ENCODE assay signal across 1 cellular context in the genomic region with DNA sequence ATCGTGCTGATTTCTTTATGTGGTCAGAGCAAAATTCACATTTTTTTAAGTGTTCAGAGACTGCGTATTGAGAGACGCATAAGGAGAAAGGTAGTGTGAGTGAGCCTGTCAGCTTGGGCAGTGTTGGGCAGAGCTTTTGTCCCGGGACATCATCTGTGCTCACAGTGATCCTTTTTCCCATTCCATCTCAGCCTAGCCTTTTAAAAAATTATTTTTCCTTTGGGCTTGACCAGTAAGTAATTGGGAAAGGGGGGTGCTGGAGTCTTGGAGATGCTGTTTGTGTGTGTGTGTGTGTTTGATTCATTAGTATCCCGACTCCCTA.
TF ChIP-seq lines count a peak whose summit lies in the region.

No MANE protein-coding gene starts in this region.

TF ChIP-seq in K562, 482 proteins besides CTCF, POLR2A, EP300 and RAD21 (continued from another document and continues in another):
- TF ChIP-seq, protein P1, sequence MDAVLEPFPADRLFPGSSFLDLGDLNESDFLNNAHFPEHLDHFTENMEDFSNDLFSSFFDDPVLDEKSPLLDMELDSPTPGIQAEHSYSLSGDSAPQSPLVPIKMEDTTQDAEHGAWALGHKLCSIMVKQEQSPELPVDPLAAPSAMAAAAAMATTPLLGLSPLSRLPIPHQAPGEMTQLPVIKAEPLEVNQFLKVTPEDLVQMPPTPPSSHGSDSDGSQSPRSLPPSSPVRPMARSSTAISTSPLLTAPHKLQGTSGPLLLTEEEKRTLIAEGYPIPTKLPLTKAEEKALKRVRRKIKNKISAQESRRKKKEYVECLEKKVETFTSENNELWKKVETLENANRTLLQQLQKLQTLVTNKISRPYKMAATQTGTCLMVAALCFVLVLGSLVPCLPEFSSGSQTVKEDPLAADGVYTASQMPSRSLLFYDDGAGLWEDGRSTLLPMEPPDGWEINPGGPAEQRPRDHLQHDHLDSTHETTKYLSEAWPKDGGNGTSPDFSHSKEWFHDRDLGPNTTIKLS (IDR thresholded peaks at IDR 0.05; ENCODE audit: borderline replicate concordance, low read depth): no peak
- TF ChIP-seq, protein P2, sequence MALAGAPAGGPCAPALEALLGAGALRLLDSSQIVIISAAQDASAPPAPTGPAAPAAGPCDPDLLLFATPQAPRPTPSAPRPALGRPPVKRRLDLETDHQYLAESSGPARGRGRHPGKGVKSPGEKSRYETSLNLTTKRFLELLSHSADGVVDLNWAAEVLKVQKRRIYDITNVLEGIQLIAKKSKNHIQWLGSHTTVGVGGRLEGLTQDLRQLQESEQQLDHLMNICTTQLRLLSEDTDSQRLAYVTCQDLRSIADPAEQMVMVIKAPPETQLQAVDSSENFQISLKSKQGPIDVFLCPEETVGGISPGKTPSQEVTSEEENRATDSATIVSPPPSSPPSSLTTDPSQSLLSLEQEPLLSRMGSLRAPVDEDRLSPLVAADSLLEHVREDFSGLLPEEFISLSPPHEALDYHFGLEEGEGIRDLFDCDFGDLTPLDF (CRISPR knock-in tag; IDR thresholded peaks at IDR 0.05): no peak
- TF ChIP-seq MCM7 (IDR thresholded peaks at IDR 0.05) (no peak), POLR3A (IDR thresholded peaks at IDR 0.05; ENCODE audit: borderline replicate concordance, extremely low read depth, insufficient read depth, insufficient read length) (no peak), KDM5B (IDR thresholded peaks at IDR 0.05; ENCODE audit: insufficient replicate concordance, low read depth, low read length) (no peak), RFX7 (CRISPR knock-in tag; IDR thresholded peaks at IDR 0.05) (peak; percentile 27; the same call in 1 of the 2 replicates), RBM17 (IDR thresholded peaks at IDR 0.05; ENCODE audit: borderline replicate concordance, low read depth, low read length) (no peak), ZFP30 (CRISPR knock-in tag; IDR thresholded peaks at IDR 0.05; ENCODE audit: borderline replicate concordance) (no peak), ZNF584 (CRISPR knock-in tag; IDR thresholded peaks at IDR 0.05; ENCODE audit: low read depth) (no peak), THRAP3 (IDR thresholded peaks at IDR 0.05; ENCODE audit: borderline replicate concordance) (peak; percentile 65; the same call in 1 of the 2 replicates), KLF1 (tag; IDR thresholded peaks at IDR 0.05) (no peak), TCF3 (CRISPR knock-in tag; IDR thresholded peaks at IDR 0.05) (no peak), ESRRB (CRISPR knock-in tag; IDR thresholded peaks at IDR 0.05; ENCODE audit: borderline replicate concordance) (no peak), GATA2 (CRISPR knock-in tag; IDR thresholded peaks at IDR 0.05) (peak; percentile 4; the same call in 1 of the 2 replicates), FOSL1 (tag; conservative IDR thresholded peaks at IDR 0.05) (no peak), NCOR1 (IDR thresholded peaks at IDR 0.05) (no peak), KDM4B (IDR thresholded peaks at IDR 0.05; ENCODE audit: borderline replicate concordance in 2 of 2, low read depth in 1 of 2) (no peak), SAP30 (IDR thresholded peaks at IDR 0.05; ENCODE audit: borderline replicate concordance, insufficient read depth, low read depth, low read length, poor library complexity, severe bottlenecking) (no peak), ETS2 (tag; IDR thresholded peaks at IDR 0.05; ENCODE audit: borderline replicate concordance, poor library complexity, severe bottlenecking) (no peak), ZSCAN32 (CRISPR knock-in tag; IDR thresholded peaks at IDR 0.05) (no peak), FOXK2 (conservative IDR thresholded peaks at IDR 0.05 in 1 of 2, IDR thresholded peaks at IDR 0.05 in 1 of 2; ENCODE audit: low read depth in 2 of 2) (no peak), SAFB (IDR thresholded peaks at IDR 0.05; ENCODE audit: borderline replicate concordance, low read depth, low read length) (no peak), MAFF (IDR thresholded peaks at IDR 0.05; ENCODE audit: low read length) (0 out of 2 replicates have a peak, but pooled peaks have one; percentile 4), ZNF124 (CRISPR knock-in tag; IDR thresholded peaks at IDR 0.05) (no peak), HMGN3 (IDR thresholded peaks at IDR 0.05; ENCODE audit: borderline replicate concordance, extremely low read depth, insufficient read length, low read depth, low read length) (no peak), ZNF57 (CRISPR knock-in tag; IDR thresholded peaks at IDR 0.05) (no peak), POLR2G (IDR thresholded peaks at IDR 0.05; ENCODE audit: low read depth, low read length) (no peak), STAT5B (CRISPR knock-in tag; IDR thresholded peaks at IDR 0.05) (no peak), ZNF436 (CRISPR knock-in tag; IDR thresholded peaks at IDR 0.05) (no peak), KDM1A (IDR thresholded peaks at IDR 0.05) (no peak), ZNF778 (CRISPR knock-in tag; IDR thresholded peaks at IDR 0.05) (no peak)
- TF ChIP-seq, protein P3, sequence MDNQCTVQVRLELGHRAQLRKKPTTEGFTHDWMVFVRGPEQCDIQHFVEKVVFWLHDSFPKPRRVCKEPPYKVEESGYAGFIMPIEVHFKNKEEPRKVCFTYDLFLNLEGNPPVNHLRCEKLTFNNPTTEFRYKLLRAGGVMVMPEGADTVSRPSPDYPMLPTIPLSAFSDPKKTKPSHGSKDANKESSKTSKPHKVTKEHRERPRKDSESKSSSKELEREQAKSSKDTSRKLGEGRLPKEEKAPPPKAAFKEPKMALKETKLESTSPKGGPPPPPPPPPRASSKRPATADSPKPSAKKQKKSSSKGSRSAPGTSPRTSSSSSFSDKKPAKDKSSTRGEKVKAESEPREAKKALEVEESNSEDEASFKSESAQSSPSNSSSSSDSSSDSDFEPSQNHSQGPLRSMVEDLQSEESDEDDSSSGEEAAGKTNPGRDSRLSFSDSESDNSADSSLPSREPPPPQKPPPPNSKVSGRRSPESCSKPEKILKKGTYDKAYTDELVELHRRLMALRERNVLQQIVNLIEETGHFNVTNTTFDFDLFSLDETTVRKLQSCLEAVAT (IDR thresholded peaks at IDR 0.05): peak in 1 of 2 experiments; percentile 13; a peak in 1 of 4 replicates
- TF ChIP-seq, protein P4, sequence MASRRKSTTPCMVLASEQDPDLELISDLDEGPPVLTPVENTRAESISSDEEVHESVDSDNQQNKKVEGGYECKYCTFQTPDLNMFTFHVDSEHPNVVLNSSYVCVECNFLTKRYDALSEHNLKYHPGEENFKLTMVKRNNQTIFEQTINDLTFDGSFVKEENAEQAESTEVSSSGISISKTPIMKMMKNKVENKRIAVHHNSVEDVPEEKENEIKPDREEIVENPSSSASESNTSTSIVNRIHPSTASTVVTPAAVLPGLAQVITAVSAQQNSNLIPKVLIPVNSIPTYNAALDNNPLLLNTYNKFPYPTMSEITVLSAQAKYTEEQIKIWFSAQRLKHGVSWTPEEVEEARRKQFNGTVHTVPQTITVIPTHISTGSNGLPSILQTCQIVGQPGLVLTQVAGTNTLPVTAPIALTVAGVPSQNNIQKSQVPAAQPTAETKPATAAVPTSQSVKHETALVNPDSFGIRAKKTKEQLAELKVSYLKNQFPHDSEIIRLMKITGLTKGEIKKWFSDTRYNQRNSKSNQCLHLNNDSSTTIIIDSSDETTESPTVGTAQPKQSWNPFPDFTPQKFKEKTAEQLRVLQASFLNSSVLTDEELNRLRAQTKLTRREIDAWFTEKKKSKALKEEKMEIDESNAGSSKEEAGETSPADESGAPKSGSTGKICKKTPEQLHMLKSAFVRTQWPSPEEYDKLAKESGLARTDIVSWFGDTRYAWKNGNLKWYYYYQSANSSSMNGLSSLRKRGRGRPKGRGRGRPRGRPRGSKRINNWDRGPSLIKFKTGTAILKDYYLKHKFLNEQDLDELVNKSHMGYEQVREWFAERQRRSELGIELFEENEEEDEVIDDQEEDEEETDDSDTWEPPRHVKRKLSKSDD (conservative IDR thresholded peaks at IDR 0.05; ENCODE audit: low read length): no peak
- TF ChIP-seq, protein P5, sequence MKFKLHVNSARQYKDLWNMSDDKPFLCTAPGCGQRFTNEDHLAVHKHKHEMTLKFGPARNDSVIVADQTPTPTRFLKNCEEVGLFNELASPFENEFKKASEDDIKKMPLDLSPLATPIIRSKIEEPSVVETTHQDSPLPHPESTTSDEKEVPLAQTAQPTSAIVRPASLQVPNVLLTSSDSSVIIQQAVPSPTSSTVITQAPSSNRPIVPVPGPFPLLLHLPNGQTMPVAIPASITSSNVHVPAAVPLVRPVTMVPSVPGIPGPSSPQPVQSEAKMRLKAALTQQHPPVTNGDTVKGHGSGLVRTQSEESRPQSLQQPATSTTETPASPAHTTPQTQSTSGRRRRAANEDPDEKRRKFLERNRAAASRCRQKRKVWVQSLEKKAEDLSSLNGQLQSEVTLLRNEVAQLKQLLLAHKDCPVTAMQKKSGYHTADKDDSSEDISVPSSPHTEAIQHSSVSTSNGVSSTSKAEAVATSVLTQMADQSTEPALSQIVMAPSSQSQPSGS (CRISPR knock-in tag; IDR thresholded peaks at IDR 0.05): no peak
- TF ChIP-seq, protein P6, sequence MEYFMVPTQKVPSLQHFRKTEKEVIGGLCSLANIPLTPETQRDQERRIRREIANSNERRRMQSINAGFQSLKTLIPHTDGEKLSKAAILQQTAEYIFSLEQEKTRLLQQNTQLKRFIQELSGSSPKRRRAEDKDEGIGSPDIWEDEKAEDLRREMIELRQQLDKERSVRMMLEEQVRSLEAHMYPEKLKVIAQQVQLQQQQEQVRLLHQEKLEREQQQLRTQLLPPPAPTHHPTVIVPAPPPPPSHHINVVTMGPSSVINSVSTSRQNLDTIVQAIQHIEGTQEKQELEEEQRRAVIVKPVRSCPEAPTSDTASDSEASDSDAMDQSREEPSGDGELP (CRISPR knock-in tag; IDR thresholded peaks at IDR 0.05; ENCODE audit: borderline replicate concordance): no peak
- TF ChIP-seq, protein P7, sequence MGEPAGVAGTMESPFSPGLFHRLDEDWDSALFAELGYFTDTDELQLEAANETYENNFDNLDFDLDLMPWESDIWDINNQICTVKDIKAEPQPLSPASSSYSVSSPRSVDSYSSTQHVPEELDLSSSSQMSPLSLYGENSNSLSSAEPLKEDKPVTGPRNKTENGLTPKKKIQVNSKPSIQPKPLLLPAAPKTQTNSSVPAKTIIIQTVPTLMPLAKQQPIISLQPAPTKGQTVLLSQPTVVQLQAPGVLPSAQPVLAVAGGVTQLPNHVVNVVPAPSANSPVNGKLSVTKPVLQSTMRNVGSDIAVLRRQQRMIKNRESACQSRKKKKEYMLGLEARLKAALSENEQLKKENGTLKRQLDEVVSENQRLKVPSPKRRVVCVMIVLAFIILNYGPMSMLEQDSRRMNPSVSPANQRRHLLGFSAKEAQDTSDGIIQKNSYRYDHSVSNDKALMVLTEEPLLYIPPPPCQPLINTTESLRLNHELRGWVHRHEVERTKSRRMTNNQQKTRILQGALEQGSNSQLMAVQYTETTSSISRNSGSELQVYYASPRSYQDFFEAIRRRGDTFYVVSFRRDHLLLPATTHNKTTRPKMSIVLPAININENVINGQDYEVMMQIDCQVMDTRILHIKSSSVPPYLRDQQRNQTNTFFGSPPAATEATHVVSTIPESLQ (CRISPR knock-in tag; IDR thresholded peaks at IDR 0.05): no peak
- TF ChIP-seq, protein P8, sequence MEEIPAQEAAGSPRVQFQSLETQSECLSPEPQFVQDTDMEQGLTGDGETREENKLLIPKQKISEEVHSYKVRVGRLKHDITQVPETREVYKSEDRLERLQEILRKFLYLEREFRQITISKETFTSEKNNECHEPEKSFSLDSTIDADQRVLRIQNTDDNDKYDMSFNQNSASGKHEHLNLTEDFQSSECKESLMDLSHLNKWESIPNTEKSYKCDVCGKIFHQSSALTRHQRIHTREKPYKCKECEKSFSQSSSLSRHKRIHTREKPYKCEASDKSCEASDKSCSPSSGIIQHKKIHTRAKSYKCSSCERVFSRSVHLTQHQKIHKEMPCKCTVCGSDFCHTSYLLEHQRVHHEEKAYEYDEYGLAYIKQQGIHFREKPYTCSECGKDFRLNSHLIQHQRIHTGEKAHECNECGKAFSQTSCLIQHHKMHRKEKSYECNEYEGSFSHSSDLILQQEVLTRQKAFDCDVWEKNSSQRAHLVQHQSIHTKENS (CRISPR knock-in tag; IDR thresholded peaks at IDR 0.05): no peak
- TF ChIP-seq, protein P9, sequence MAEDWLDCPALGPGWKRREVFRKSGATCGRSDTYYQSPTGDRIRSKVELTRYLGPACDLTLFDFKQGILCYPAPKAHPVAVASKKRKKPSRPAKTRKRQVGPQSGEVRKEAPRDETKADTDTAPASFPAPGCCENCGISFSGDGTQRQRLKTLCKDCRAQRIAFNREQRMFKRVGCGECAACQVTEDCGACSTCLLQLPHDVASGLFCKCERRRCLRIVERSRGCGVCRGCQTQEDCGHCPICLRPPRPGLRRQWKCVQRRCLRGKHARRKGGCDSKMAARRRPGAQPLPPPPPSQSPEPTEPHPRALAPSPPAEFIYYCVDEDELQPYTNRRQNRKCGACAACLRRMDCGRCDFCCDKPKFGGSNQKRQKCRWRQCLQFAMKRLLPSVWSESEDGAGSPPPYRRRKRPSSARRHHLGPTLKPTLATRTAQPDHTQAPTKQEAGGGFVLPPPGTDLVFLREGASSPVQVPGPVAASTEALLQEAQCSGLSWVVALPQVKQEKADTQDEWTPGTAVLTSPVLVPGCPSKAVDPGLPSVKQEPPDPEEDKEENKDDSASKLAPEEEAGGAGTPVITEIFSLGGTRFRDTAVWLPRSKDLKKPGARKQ (CRISPR knock-in tag; IDR thresholded peaks at IDR 0.05): peak; percentile 7; the same call in 1 of the 2 replicates
- TF ChIP-seq, protein P10, sequence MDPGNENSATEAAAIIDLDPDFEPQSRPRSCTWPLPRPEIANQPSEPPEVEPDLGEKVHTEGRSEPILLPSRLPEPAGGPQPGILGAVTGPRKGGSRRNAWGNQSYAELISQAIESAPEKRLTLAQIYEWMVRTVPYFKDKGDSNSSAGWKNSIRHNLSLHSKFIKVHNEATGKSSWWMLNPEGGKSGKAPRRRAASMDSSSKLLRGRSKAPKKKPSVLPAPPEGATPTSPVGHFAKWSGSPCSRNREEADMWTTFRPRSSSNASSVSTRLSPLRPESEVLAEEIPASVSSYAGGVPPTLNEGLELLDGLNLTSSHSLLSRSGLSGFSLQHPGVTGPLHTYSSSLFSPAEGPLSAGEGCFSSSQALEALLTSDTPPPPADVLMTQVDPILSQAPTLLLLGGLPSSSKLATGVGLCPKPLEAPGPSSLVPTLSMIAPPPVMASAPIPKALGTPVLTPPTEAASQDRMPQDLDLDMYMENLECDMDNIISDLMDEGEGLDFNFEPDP (CRISPR knock-in tag; IDR thresholded peaks at IDR 0.05): no peak
- TF ChIP-seq, protein P11, sequence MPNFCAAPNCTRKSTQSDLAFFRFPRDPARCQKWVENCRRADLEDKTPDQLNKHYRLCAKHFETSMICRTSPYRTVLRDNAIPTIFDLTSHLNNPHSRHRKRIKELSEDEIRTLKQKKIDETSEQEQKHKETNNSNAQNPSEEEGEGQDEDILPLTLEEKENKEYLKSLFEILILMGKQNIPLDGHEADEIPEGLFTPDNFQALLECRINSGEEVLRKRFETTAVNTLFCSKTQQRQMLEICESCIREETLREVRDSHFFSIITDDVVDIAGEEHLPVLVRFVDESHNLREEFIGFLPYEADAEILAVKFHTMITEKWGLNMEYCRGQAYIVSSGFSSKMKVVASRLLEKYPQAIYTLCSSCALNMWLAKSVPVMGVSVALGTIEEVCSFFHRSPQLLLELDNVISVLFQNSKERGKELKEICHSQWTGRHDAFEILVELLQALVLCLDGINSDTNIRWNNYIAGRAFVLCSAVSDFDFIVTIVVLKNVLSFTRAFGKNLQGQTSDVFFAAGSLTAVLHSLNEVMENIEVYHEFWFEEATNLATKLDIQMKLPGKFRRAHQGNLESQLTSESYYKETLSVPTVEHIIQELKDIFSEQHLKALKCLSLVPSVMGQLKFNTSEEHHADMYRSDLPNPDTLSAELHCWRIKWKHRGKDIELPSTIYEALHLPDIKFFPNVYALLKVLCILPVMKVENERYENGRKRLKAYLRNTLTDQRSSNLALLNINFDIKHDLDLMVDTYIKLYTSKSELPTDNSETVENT (CRISPR knock-in tag; IDR thresholded peaks at IDR 0.05): no peak
- TF ChIP-seq, protein P12, sequence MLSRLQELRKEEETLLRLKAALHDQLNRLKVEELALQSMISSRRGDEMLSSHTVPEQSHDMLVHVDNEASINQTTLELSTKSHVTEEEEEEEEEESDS (CRISPR knock-in tag; IDR thresholded peaks at IDR 0.05): no peak
